15 cellular contexts compared by ENCODE assay signal in genomic region chr1:86933562-86934377, GRCh38. TPM values are rescaled to one million over a fixed set of nuclear protein-coding genes. Genes with fewer than 3 reads are reported as not detected.
DNase-seq lines count a peak whose midpoint lies in the region; TF ChIP-seq lines count a peak whose summit lies in the region.
"Had no signal": no experiment of that assay in that cellular context is flagged by ENCODE, and none has a peak within 500 bp of the region (broad histone marks: within the 10 kb centered on the region; RNA-seq: fewer than 3 reads in every experiment).

No MANE protein-coding gene starts in this region.

- no peak overlapping the region for H3K27ac ChIP-seq in HEK293 (ENCODE audit: extremely low read depth, low read depth, low read length)
- H3K27ac ChIP-seq: SJSA1 had no signal

- H3K27me3 Mint-ChIP-seq in endothelial cell (ENCODE audit: unreplicated experiment) (no peaks in the 10 kb centered on the region), nephron (ENCODE audit: low read depth) (no peaks in the 10 kb centered on the region)
- H3K27me3 Mint-ChIP-seq: stimulated activated naive CD8-positive, alpha-beta T cell treated with anti-CD3 and anti-CD28 coated beads, Interleukin-15, amount 100 ng/mL, for 72 hours had no signal

- H3K9me3 Mint-ChIP-seq in endothelial cell (ENCODE audit: unreplicated experiment): no peaks in the 10 kb centered on the region
- H3K9me3 Mint-ChIP-seq in nephron: no peaks in the 10 kb centered on the region
- H3K9me3 Mint-ChIP-seq: stimulated activated naive CD8-positive, alpha-beta T cell treated with anti-CD3 and anti-CD28 coated beads, Interleukin-15, amount 100 ng/mL, for 72 hours had no signal

- no peak overlapping the region for H3K4me3 ChIP-seq in HEK293 (ENCODE audit: low read depth, low read length)
- H3K4me3 ChIP-seq: SJSA1 had no signal

- CTCF ChIA-PET in HEK293 (lab: Yijun Ruan, JAX): interaction anchor here (0.7 kb wide), 1 partner anchor 18 kb away, joined by 3 read pairs; no protein-coding TSS in a partner anchor

- H3K27ac Mint-ChIP-seq in endothelial cell (ENCODE audit: unreplicated experiment) (peak overlapping the region; percentile 83), nephron (peak overlapping the region; percentile 34 to 84 (median 49))

- no peaks in the 10 kb centered on the region for H3K36me3 Mint-ChIP-seq in endothelial cell (ENCODE audit: low read depth, unreplicated experiment)
- H3K36me3 Mint-ChIP-seq in nephron (ENCODE audit: low read depth): peaks cover 3% of the 10 kb centered on the region

- H3K4me1 Mint-ChIP-seq in endothelial cell (ENCODE audit: unreplicated experiment): peaks cover 10% of the 10 kb centered on the region
- peaks cover 11% of the 10 kb centered on the region for H3K4me1 Mint-ChIP-seq in nephron

- peaks cover 2% of the 10 kb centered on the region; the same call in 1 of the 2 replicates for H3K4me1 ChIP-seq in HEK293 (ENCODE audit: control insufficient read depth, insufficient read depth, low read length)
- H3K4me1 ChIP-seq: SJSA1 had no signal

- peak; percentile 55 for DNase-seq in NCI-H82 treated with DMSO at 0.1 percent for 48 hours (lab: John Stamatoyannopoulos, UW; ENCODE audit: unreplicated experiment)
- no peak for DNase-seq in endothelial cell (ENCODE audit: low spot score)
- DNase-seq in stimulated activated CD4-positive, alpha-beta T cell treated with anti-CD3 and anti-CD28 coated beads, Interleukin-2, amount 100 ng/mL, for 24 hours: no peak
- DNase-seq in SHP77 (lab: John Stamatoyannopoulos, UW): no peak
- DNase-seq in SHP77 treated with DMSO at 0.1 percent for 48 hours (lab: John Stamatoyannopoulos, UW): no peak
- DNase-seq: activated CD4-positive, CD25-positive, alpha-beta regulatory T cell; activated effector memory CD4-positive, alpha-beta T cell treated with Interleukin-2 at 50 U/mL for 16 hours; KG1; NCI-H226; occipital lobe; stimulated activated CD4-positive, alpha-beta T cell treated with anti-CD3 and anti-CD28 coated beads, Interleukin-2, amount 100 ng/mL, for 48 hours; stimulated activated naive CD8-positive, alpha-beta T cell treated with anti-CD3 and anti-CD28 coated beads, Interleukin-15, amount 100 ng/mL, for 72 hours had no signal

- H3K9me3 ChIP-seq in HEK293 (ENCODE audit: control insufficient read depth, insufficient read depth, low read depth, low read length): no peaks in the 10 kb centered on the region
- H3K9me3 ChIP-seq: SJSA1 had no signal

- no peak overlapping the region for H3K4me3 Mint-ChIP-seq in endothelial cell (ENCODE audit: unreplicated experiment)
- no peak overlapping the region for H3K4me3 Mint-ChIP-seq in nephron
- H3K4me3 Mint-ChIP-seq: stimulated activated naive CD8-positive, alpha-beta T cell treated with anti-CD3 and anti-CD28 coated beads, Interleukin-15, amount 100 ng/mL, for 72 hours had no signal

- TF ChIP-seq CTCF in HEK293 (tag by site-specific recombination; IDR thresholded peaks at IDR 0.05) (no peak), endothelial cell (IDR thresholded peaks at IDR 0.05; ENCODE audit: unreplicated experiment) (no peak), nephron (IDR thresholded peaks at IDR 0.05; ENCODE audit: unreplicated experiment in 3 of 3) (no peak)

- H3K36me3 ChIP-seq in HEK293 (ENCODE audit: control insufficient read depth in 2 of 2, insufficient read depth in 1 of 2, low read length in 2 of 2): no peaks in the 10 kb centered on the region
- H3K36me3 ChIP-seq: SJSA1 had no signal

- POLR2A ChIA-PET in HEK293 (lab: Yijun Ruan, JAX): interaction anchor here (1.8 kb wide), 1 partner anchor 19 kb away, joined by 10 read pairs; the partner anchor contains the start of genes HS2ST1 and SELENOF

TF ChIP-seq in HEK293, 187 proteins besides CTCF, POLR2A, EP300 and RAD21 (continues in another document):
- TF ChIP-seq ZEB2 (tag by site-specific recombination; IDR thresholded peaks at IDR 0.05) (no peak), ZNF571 (tag by site-specific recombination; IDR thresholded peaks at IDR 0.05) (no peak), ZNF670 (tag by site-specific recombination; IDR thresholded peaks at IDR 0.05; ENCODE audit: low read depth) (no peak), KLF7 (tag by site-specific recombination; IDR thresholded peaks at IDR 0.05; ENCODE audit: borderline replicate concordance) (no peak), ZNF843 (tag by site-specific recombination; IDR thresholded peaks at IDR 0.05) (no peak), ZNF362 (tag by site-specific recombination; IDR thresholded peaks at IDR 0.05) (peak; percentile 63; the same call in 1 of the 2 replicates), ZNF169 (tag by site-specific recombination; IDR thresholded peaks at IDR 0.05) (no peak), ZSCAN5A (tag by site-specific recombination; IDR thresholded peaks at IDR 0.05) (no peak), SP7 (tag by site-specific recombination; IDR thresholded peaks at IDR 0.05) (peak; percentile 91), ZNF335 (tag by site-specific recombination; conservative IDR thresholded peaks at IDR 0.05) (peak; percentile 41), PBX3 (CRISPR knock-in tag; IDR thresholded peaks at IDR 0.05) (no peak), EGR2 (tag by site-specific recombination; IDR thresholded peaks at IDR 0.05; ENCODE audit: low read depth) (0 out of 2 replicates have a peak, but pooled peaks have one; percentile 8), OSR2 (tag by site-specific recombination; IDR thresholded peaks at IDR 0.05) (peak; percentile 59; the same call in 1 of the 2 replicates), ZNF211 (tag by site-specific recombination; IDR thresholded peaks at IDR 0.05; ENCODE audit: low read depth) (no peak), BCL11A (tag by site-specific recombination; IDR thresholded peaks at IDR 0.05; ENCODE audit: low read depth) (no peak), ZNF155 (tag by site-specific recombination; IDR thresholded peaks at IDR 0.05) (no peak), ELK4 (IDR thresholded peaks at IDR 0.05; ENCODE audit: borderline replicate concordance, low read depth, low read length) (no peak)

RNA-seq across cellular contexts. Expression of gene HS2ST1, which starts 19.3 kb away (rescaled TPM):
- total RNA-seq in endothelial cell (ENCODE audit: unreplicated experiment): 22.1 TPM

RNA-seq across cellular contexts. Expression of gene SELENOF, which starts 19.8 kb away (rescaled TPM):
- total RNA-seq in endothelial cell (ENCODE audit: unreplicated experiment): 131 TPM
